Comparison of ENCODE assay signal across 8 cellular contexts in genomic region chr3:108279066-108279465, GRCh38. TPM values are rescaled to one million over a fixed set of nuclear protein-coding genes. Genes with fewer than 3 reads are reported as not detected.
"Had no signal": no experiment of that assay in that cellular context is flagged by ENCODE, and none has a peak within 500 bp of the region (broad histone marks: within the 10 kb centered on the region; RNA-seq: fewer than 3 reads in every experiment).

No MANE protein-coding gene starts in this region.

RNA-seq across cellular contexts. Expression of gene HHLA2, which starts 17.3 kb away (rescaled TPM):
- total RNA-seq: subcutaneous adipose tissue, suprapubic skin, temporal lobe, thoracic aorta, thyroid gland, ureter, urinary bladder, vagina had no signal
- polyA plus RNA-seq: urinary bladder had no signal
